1 cellular context compared by ENCODE assay signal in genomic region chr2:105718846-105719432, GRCh38.
TF ChIP-seq lines count a peak whose summit lies in the region.

No MANE protein-coding gene starts in this region.

TF ChIP-seq in K562, 482 proteins besides CTCF, POLR2A, EP300 and RAD21 (continued from another document):
- TF ChIP-seq GABPA (tag; conservative IDR thresholded peaks at IDR 0.05; ENCODE audit: low read depth): 0 out of 2 replicates have a peak, but pooled peaks have one; percentile 18
